ENCODE assay signal across 26 cellular contexts in genomic region chr3:41503998-41504623, GRCh38.
A peak's percentile ranks its signal among the peaks of the same experiment; 100 is the strongest.
DNase-seq lines count a peak whose midpoint lies in the region; ATAC-seq and TF ChIP-seq lines count a peak whose summit lies in the region.
"Had no signal": no experiment of that assay in that cellular context is flagged by ENCODE, and none has a peak within 500 bp of the region (broad histone marks: within the 10 kb centered on the region; RNA-seq: fewer than 3 reads in every experiment).

No MANE protein-coding gene starts in this region.

- H3K27me3 ChIP-seq in brain microvascular endothelial cell (replicated peaks) = no peaks in the 10 kb centered on the region
- H3K27me3 ChIP-seq in aorta (ENCODE audit: control insufficient read depth in 1 of 2, insufficient read depth in 2 of 2, low read length in 1 of 2) = no peaks in the 10 kb centered on the region
- H3K27me3 ChIP-seq: MG63 had no signal

- peaks cover 2% of the 10 kb centered on the region for H3K9me3 ChIP-seq in aorta (ENCODE audit: control insufficient read depth, low read length)
- H3K9me3 ChIP-seq: MG63, SK-N-SH had no signal

- TF ChIP-seq POLR2A in lower leg skin (IDR thresholded peaks at IDR 0.05) = no peak

- ATAC-seq in GM21619 (IDR thresholded peaks at IDR 0.05; ENCODE audit: unreplicated experiment) (peak; percentile 54), HG03432 (IDR thresholded peaks at IDR 0.05; ENCODE audit: unreplicated experiment) (peak; percentile 39), aorta (ENCODE audit: low FRiP score) (no peak)
- ATAC-seq: HepG2, K562, Panc1 had no signal

- H3K4me1 ChIP-seq in aorta (ENCODE audit: control insufficient read depth in 1 of 2, insufficient read depth in 2 of 2, low read length in 2 of 2) = no peaks in the 10 kb centered on the region

- peak; percentile 20 for DNase-seq in GM12865 (ENCODE audit: low read depth)
- DNase-seq in iris pigment epithelial cell (ENCODE audit: low read depth) = peak; percentile 4
- no peak for DNase-seq in brain microvascular endothelial cell
- no peak for DNase-seq in lower leg skin (ENCODE audit: low spot score in 2 of 2)
- no peak for DNase-seq in aorta
- DNase-seq: AML-193; C1 segment of cervical spinal cord; Calu3; CD8-positive, alpha-beta memory T cell; DMS153; GM23248; H9; HFFc6; MG63; NCI-H1417; NCI-H1694 treated with DMSO at 0.1 percent for 48 hours; NCI-H2081 treated with DMSO at 0.1 percent for 48 hours; NCI-H82; SIG-M5; SK-N-SH had no signal

- no peak for TF ChIP-seq CTCF in GM12865 (IDR thresholded peaks at IDR 0.05; ENCODE audit: insufficient read depth, low read depth, low read length, missing control alignments)
- TF ChIP-seq CTCF in brain microvascular endothelial cell (IDR thresholded peaks at IDR 0.05; ENCODE audit: low read depth, low read length, missing control alignments) = no peak
- TF ChIP-seq CTCF in lower leg skin (IDR thresholded peaks at IDR 0.05) = no peak

- intact Hi-C loops in lower leg skin (cut with DNase I; ENCODE audit: low total_unique reads) (no loop called here), aorta (cut with DNase I) (no loop called here)

- H3K36me3 ChIP-seq in brain microvascular endothelial cell (replicated peaks) (no peaks in the 10 kb centered on the region), aorta (ENCODE audit: control insufficient read depth in 1 of 2, insufficient read depth in 2 of 2, low read length in 1 of 2) (no peaks in the 10 kb centered on the region)
- H3K36me3 ChIP-seq: MG63 had no signal

- H3K27ac ChIP-seq in brain microvascular endothelial cell = no peak overlapping the region
- H3K27ac ChIP-seq in aorta (ENCODE audit: low read depth in 1 of 2, low read length in 2 of 2) = no peak overlapping the region
- H3K27ac ChIP-seq: GM23248, HL-60 had no signal

- in situ Hi-C loops in brain microvascular endothelial cell (cut with HindIII; ENCODE audit: low pct_ligation_motif_present, low sequenced_read_pairs) = no loop called here

- H3K4me3 ChIP-seq in GM12865 (ENCODE audit: low read depth, low read length) = no peak overlapping the region
- H3K4me3 ChIP-seq in brain microvascular endothelial cell (ENCODE audit: low read depth, low read length) = no peak overlapping the region
- no peak overlapping the region for H3K4me3 ChIP-seq in lower leg skin (ENCODE audit: low read depth, poor library complexity, severe bottlenecking)
- no peak overlapping the region for H3K4me3 ChIP-seq in aorta (ENCODE audit: low read length in 2 of 2)
- H3K4me3 ChIP-seq: GM23248, K562, MG63 had no signal

Comparison
In these comparisons a context has a peak if more than half of its experiments do, and no peak if none do; other contexts are left out.
1. DNase-seq: peak in GM12865 (single experiment) and iris pigment epithelial cell (single experiment); none in brain microvascular endothelial cell (single experiment), lower leg skin (0 of 2) and aorta (0 of 2).